Comparison of ENCODE assay signal across 16 cellular contexts in the genomic region with DNA sequence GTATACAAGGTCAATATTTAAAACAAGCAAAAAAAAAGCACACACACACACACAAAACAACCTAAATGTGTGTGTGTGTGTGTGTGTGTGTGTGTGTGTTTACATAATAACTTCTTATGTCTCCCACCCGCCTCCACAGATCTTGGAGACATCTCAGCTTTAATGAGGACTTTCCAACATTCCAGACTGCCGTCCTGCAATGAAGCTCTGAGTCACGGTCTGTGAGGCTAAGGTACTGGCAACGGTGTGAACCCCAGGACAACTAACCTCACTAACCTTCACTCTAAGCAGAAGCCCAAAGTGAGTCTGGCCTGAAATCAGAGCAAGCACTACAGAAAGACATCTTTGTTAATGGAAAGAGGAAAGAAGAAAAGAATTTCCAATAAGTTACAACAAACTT. TPM values are rescaled to one million over a fixed set of nuclear protein-coding genes. Genes with fewer than 3 reads are reported as not detected.
DNase-seq lines count a peak whose midpoint lies in the region; ATAC-seq, FAIRE-seq and TF ChIP-seq lines count a peak whose summit lies in the region.
"Had no signal": no experiment of that assay in that cellular context is flagged by ENCODE, and none has a peak within 500 bp of the region (broad histone marks: within the 10 kb centered on the region; RNA-seq: fewer than 3 reads in every experiment).

No MANE protein-coding gene starts in this region.

- peak; percentile 78 for DNase-seq in ELR (ENCODE audit: low read depth)
- peak; percentile 69 for DNase-seq in fibroblast of pulmonary artery (ENCODE audit: low read depth)
- DNase-seq in retinal pigment epithelial cell (ENCODE audit: low read depth): peak; percentile 95
- no peak for DNase-seq in GM12892 (ENCODE audit: insufficient read length)
- no peak for DNase-seq in stimulated activated CD4-positive, alpha-beta T cell treated with anti-CD3 and anti-CD28 coated beads, Interleukin-4, amount 100 ng/mL, for 1 hour
- DNase-seq: activated CD4-positive, alpha-beta T cell treated with anti-CD3 and anti-CD28 coated beads, Interleukin-2, amount 50 U/mL, for 48 hours; DND-41; NCI-H2081 treated with DMSO at 0.1 percent for 48 hours; pancreas; stimulated activated CD4-positive, alpha-beta T cell treated with anti-CD3 and anti-CD28 coated beads, Interleukin-1b, Interleukin-23, amount 100 ng/mL, for 48 hours had no signal

- TF ChIP-seq CTCF in fibroblast of pulmonary artery (IDR thresholded peaks at IDR 0.05; ENCODE audit: low read length, missing control alignments) (no peak), retinal pigment epithelial cell (conservative IDR thresholded peaks at IDR 0.05; ENCODE audit: low read depth, low read length) (no peak), gastroesophageal sphincter (IDR thresholded peaks at IDR 0.05) (no peak)

- no peaks in the 10 kb centered on the region for H3K27me3 ChIP-seq in gastroesophageal sphincter
- H3K27me3 ChIP-seq: BLaER1, pancreas, vagina had no signal

- no peak for FAIRE-seq in GM12892 (lab: Jason Lieb, UNC)
- FAIRE-seq: pancreas had no signal

- H3K27ac ChIP-seq in gastroesophageal sphincter: peak overlapping the region in 2 of 4 donors; percentile 20 to 51
- H3K27ac ChIP-seq: BLaER1, pancreas, vagina had no signal

- no peak for TF ChIP-seq EP300 in gastroesophageal sphincter (IDR thresholded peaks at IDR 0.05)

- ATAC-seq in SK-N-SH treated with all-trans-retinoic acid at 6 μM for 48 hours: peak; percentile 47
- ATAC-seq in gastroesophageal sphincter: no peak
- no peak for ATAC-seq in GM21529 (IDR thresholded peaks at IDR 0.05; ENCODE audit: unreplicated experiment)
- ATAC-seq: pancreas had no signal

- 28 to 49% methylated on average over 3 to 4 of the region's 4 CpGs for WGBS in gastroesophageal sphincter (ENCODE audit: low coverage in 1 of 2), 2 donors

- H3K9me3 ChIP-seq in gastroesophageal sphincter: no peaks in the 10 kb centered on the region
- H3K9me3 ChIP-seq: BLaER1, pancreas, vagina had no signal

- H3K36me3 ChIP-seq in gastroesophageal sphincter: no peaks in the 10 kb centered on the region
- H3K36me3 ChIP-seq: BLaER1, pancreas, vagina had no signal

- H3K4me1 ChIP-seq in gastroesophageal sphincter: peaks cover 7 to 65% (median 14%) of the 10 kb centered on the region in 3 donors
- H3K4me1 ChIP-seq: BLaER1, pancreas, vagina had no signal

- TF ChIP-seq POLR2A in gastroesophageal sphincter (IDR thresholded peaks at IDR 0.05) (no peak), GM12892 (IDR thresholded peaks at IDR 0.05; ENCODE audit: low read depth, low read length) (no peak)

- H3K4me3 ChIP-seq in fibroblast of pulmonary artery (replicated peaks; ENCODE audit: low read depth, low read length): no peak overlapping the region
- no peak overlapping the region for H3K4me3 ChIP-seq in retinal pigment epithelial cell (ENCODE audit: low read length)
- H3K4me3 ChIP-seq in gastroesophageal sphincter: no peak overlapping the region
- H3K4me3 ChIP-seq: BLaER1, pancreas, vagina had no signal

TF ChIP-seq in SK-N-SH treated with all-trans-retinoic acid at 6 μM for 48 hours, 23 proteins besides CTCF, POLR2A, EP300 and RAD21:
- TF ChIP-seq, protein P1, sequence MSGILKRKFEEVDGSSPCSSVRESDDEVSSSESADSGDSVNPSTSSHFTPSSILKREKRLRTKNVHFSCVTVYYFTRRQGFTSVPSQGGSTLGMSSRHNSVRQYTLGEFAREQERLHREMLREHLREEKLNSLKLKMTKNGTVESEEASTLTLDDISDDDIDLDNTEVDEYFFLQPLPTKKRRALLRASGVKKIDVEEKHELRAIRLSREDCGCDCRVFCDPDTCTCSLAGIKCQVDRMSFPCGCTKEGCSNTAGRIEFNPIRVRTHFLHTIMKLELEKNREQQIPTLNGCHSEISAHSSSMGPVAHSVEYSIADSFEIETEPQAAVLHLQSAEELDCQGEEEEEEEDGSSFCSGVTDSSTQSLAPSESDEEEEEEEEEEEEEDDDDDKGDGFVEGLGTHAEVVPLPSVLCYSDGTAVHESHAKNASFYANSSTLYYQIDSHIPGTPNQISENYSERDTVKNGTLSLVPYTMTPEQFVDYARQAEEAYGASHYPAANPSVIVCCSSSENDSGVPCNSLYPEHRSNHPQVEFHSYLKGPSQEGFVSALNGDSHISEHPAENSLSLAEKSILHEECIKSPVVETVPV (CRISPR knock-in tag; IDR thresholded peaks at IDR 0.05): no peak
- TF ChIP-seq, protein P2, sequence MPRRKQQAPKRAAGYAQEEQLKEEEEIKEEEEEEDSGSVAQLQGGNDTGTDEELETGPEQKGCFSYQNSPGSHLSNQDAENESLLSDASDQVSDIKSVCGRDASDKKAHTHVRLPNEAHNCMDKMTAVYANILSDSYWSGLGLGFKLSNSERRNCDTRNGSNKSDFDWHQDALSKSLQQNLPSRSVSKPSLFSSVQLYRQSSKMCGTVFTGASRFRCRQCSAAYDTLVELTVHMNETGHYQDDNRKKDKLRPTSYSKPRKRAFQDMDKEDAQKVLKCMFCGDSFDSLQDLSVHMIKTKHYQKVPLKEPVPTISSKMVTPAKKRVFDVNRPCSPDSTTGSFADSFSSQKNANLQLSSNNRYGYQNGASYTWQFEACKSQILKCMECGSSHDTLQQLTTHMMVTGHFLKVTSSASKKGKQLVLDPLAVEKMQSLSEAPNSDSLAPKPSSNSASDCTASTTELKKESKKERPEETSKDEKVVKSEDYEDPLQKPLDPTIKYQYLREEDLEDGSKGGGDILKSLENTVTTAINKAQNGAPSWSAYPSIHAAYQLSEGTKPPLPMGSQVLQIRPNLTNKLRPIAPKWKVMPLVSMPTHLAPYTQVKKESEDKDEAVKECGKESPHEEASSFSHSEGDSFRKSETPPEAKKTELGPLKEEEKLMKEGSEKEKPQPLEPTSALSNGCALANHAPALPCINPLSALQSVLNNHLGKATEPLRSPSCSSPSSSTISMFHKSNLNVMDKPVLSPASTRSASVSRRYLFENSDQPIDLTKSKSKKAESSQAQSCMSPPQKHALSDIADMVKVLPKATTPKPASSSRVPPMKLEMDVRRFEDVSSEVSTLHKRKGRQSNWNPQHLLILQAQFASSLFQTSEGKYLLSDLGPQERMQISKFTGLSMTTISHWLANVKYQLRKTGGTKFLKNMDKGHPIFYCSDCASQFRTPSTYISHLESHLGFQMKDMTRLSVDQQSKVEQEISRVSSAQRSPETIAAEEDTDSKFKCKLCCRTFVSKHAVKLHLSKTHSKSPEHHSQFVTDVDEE (CRISPR knock-in tag; IDR thresholded peaks at IDR 0.05): no peak
- TF ChIP-seq, protein P3, sequence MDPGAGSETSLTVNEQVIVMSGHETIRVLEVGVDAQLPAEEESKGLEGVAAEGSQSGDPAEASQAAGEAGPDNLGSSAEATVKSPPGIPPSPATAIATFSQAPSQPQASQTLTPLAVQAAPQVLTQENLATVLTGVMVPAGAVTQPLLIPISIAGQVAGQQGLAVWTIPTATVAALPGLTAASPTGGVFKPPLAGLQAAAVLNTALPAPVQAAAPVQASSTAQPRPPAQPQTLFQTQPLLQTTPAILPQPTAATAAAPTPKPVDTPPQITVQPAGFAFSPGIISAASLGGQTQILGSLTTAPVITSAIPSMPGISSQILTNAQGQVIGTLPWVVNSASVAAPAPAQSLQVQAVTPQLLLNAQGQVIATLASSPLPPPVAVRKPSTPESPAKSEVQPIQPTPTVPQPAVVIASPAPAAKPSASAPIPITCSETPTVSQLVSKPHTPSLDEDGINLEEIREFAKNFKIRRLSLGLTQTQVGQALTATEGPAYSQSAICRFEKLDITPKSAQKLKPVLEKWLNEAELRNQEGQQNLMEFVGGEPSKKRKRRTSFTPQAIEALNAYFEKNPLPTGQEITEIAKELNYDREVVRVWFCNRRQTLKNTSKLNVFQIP (CRISPR knock-in tag; IDR thresholded peaks at IDR 0.05; ENCODE audit: borderline replicate concordance, low read depth): no peak
- no peak for TF ChIP-seq CSDC2 (CRISPR knock-in tag; IDR thresholded peaks at IDR 0.05)
- no peak for TF ChIP-seq GLIS3 (CRISPR knock-in tag; IDR thresholded peaks at IDR 0.05)
- no peak for TF ChIP-seq BACH2 (CRISPR knock-in tag; IDR thresholded peaks at IDR 0.05; ENCODE audit: borderline replicate concordance)
- no peak for TF ChIP-seq ZNF565 (CRISPR knock-in tag; conservative IDR thresholded peaks at IDR 0.05; ENCODE audit: low read depth)
- TF ChIP-seq SNAI2 (CRISPR knock-in tag; IDR thresholded peaks at IDR 0.05): no peak
- no peak for TF ChIP-seq ZNF8 (CRISPR knock-in tag; IDR thresholded peaks at IDR 0.05)
- no peak for TF ChIP-seq TCF4 (CRISPR knock-in tag; IDR thresholded peaks at IDR 0.05; ENCODE audit: borderline replicate concordance)
- TF ChIP-seq ZFP30 (CRISPR knock-in tag; IDR thresholded peaks at IDR 0.05): no peak
- TF ChIP-seq, protein P4, sequence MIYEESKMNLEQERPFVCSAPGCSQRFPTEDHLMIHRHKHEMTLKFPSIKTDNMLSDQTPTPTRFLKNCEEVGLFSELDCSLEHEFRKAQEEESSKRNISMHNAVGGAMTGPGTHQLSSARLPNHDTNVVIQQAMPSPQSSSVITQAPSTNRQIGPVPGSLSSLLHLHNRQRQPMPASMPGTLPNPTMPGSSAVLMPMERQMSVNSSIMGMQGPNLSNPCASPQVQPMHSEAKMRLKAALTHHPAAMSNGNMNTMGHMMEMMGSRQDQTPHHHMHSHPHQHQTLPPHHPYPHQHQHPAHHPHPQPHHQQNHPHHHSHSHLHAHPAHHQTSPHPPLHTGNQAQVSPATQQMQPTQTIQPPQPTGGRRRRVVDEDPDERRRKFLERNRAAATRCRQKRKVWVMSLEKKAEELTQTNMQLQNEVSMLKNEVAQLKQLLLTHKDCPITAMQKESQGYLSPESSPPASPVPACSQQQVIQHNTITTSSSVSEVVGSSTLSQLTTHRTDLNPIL (CRISPR knock-in tag; IDR thresholded peaks at IDR 0.05; ENCODE audit: low read depth): no peak
- no peak for TF ChIP-seq PPARA (CRISPR knock-in tag; IDR thresholded peaks at IDR 0.05; ENCODE audit: borderline replicate concordance)

RNA-seq across cellular contexts. Expression of a gene that starts 22.3 kb away (rescaled TPM):
- total RNA-seq in gastroesophageal sphincter: 1 to 10 TPM in 2 of 4 donors, under 1 TPM in 2; 0.52 to 1.3 (median 1.0) TPM
- polyA plus RNA-seq in GM12892 (2012; ENCODE audit: missing spikeins): not detected
- total RNA-seq: lung microvascular endothelial cell had no signal

Comparison
In these comparisons a context has a peak if more than half of its experiments do, and no peak if none do; other contexts are left out.
1. DNase-seq: peak in ELR (single experiment), fibroblast of pulmonary artery (single experiment) and retinal pigment epithelial cell (single experiment); none in GM12892 (single experiment) and stimulated activated CD4-positive, alpha-beta T cell treated with anti-CD3 and anti-CD28 coated beads, Interleukin-4, amount 100 ng/mL, for 1 hour (single experiment).